Comparison of ENCODE assay signal across 1 cellular context in genomic region chr16:74291577-74292208, GRCh38.
TF ChIP-seq lines count a peak whose summit lies in the region.

No MANE protein-coding gene starts in this region.

TF ChIP-seq in HepG2, 621 proteins besides CTCF, POLR2A, EP300 and RAD21 (continued from another document):
- TF ChIP-seq ZNF597 (CRISPR knock-in tag; IDR thresholded peaks at IDR 0.05) = no peak
